In genomic region chr1:35881850-35882273, GRCh38 we compare ENCODE assay signal across 1 cellular context.
TF ChIP-seq lines count a peak whose summit lies in the region.

No MANE protein-coding gene starts in this region.

TF ChIP-seq in HepG2, 621 proteins besides CTCF, POLR2A, EP300 and RAD21:
- TF ChIP-seq REST (IDR thresholded peaks at IDR 0.05; ENCODE audit: borderline replicate concordance in 1 of 2, low read depth in 1 of 2, low read length in 2 of 2) (peak; percentile 20 to 88), SOX5 (CRISPR knock-in tag; IDR thresholded peaks at IDR 0.05; ENCODE audit: borderline replicate concordance) (no peak), UBTF (CRISPR knock-in tag; IDR thresholded peaks at IDR 0.05) (no peak), CERS6 (CRISPR knock-in tag; IDR thresholded peaks at IDR 0.05) (no peak), MIER2 (CRISPR knock-in tag; IDR thresholded peaks at IDR 0.05) (0 out of 2 replicates have a peak, but pooled peaks have one; percentile 53), ZSCAN25 (CRISPR knock-in tag; IDR thresholded peaks at IDR 0.05) (no peak), TSC22D2 (CRISPR knock-in tag; IDR thresholded peaks at IDR 0.05; ENCODE audit: borderline replicate concordance) (no peak), SIX4 (CRISPR knock-in tag; IDR thresholded peaks at IDR 0.05) (no peak), ZBTB43 (CRISPR knock-in tag; conservative IDR thresholded peaks at IDR 0.05) (no peak), NR2F1 (CRISPR knock-in tag; IDR thresholded peaks at IDR 0.05) (no peak), THAP9 (CRISPR knock-in tag; IDR thresholded peaks at IDR 0.05; ENCODE audit: borderline replicate concordance) (no peak), RXRB (CRISPR knock-in tag; IDR thresholded peaks at IDR 0.05; ENCODE audit: borderline replicate concordance) (no peak), ZFP41 (CRISPR knock-in tag; IDR thresholded peaks at IDR 0.05; ENCODE audit: borderline replicate concordance) (no peak)
